8 cellular contexts compared by ENCODE assay signal in genomic region chr20:6767536-6768227, GRCh38. TPM values are rescaled to one million over a fixed set of nuclear protein-coding genes. Genes with fewer than 3 reads are reported as not detected.
DNase-seq lines count a peak whose midpoint lies in the region; ATAC-seq, FAIRE-seq and TF ChIP-seq lines count a peak whose summit lies in the region.

Gene BMP2, plus strand, starts transcription at chr20:6767686. Its CDS starts 2,441 bp downstream, at chr20:6770127.

- intact Hi-C loops in dorsolateral prefrontal cortex (cut with DNase I) (loop anchor here (5.0 to 10.0 kb wide), 3 partner anchors 327 to 1087 kb away; no protein-coding TSS in a partner anchor), HepG2 (cut with micrococcal nuclease; ENCODE audit: unreplicated experiment) (loop anchor here (2.0 to 10.0 kb wide), 3 partner anchors 185 to 1167 kb away; no protein-coding TSS in a partner anchor)

- H4K20me1 ChIP-seq in HepG2 (ENCODE audit: insufficient read depth, low read length) = no peaks in the 10 kb centered on the region

- DNase-seq in C1 segment of cervical spinal cord (lab: John Stamatoyannopoulos, UW) (peak in 8 of 14 donors; percentile 14 to 80 (median 51)), RCC 7860 (ENCODE audit: low spot score) (peak; percentile 35), dorsolateral prefrontal cortex (peak in 7 of 10 donors; percentile 40 to 79 (median 46)), HepG2 (ENCODE audit: low spot score) (no peak)
- no peak for DNase-seq in stimulated activated naive B cell treated with anti-CD40 and anti-IgM and Interleukin-4, amounts not matched to agents 10 μg/mL and 1 μg/mL and 100 μg/mL, for 72 hours
- DNase-seq in stimulated activated CD4-positive, alpha-beta T cell treated with anti-CD3 and anti-CD28 coated beads, Interleukin-4, amount 100 ng/mL, for 24 hours = no peak

- TF ChIP-seq RAD21 in HepG2 (CRISPR knock-in tag; IDR thresholded peaks at IDR 0.05) = no peak; the same call in 1 of the 2 replicates

- no peaks in the 10 kb centered on the region for H3K79me2 ChIP-seq in HepG2 (ENCODE audit: insufficient read depth, low read length)

- H3K4me3 ChIP-seq in dorsolateral prefrontal cortex = peak within 1 kb of the TSS; percentile 59 to 90 (median 75)
- H3K4me3 ChIP-seq in HepG2 (replicated peaks in 1 of 3; ENCODE audit: insufficient read depth in 1 of 3, low read depth in 2 of 3, low read length in 3 of 3) = peak within 1 kb of the TSS; percentile 48 to 65 (median 53)

- H3K27me3 Mint-ChIP-seq in stimulated activated naive B cell treated with anti-CD40 and anti-IgM and Interleukin-4, amounts not matched to agents 10 μg/mL and 1 μg/mL and 100 μg/mL, for 72 hours = peaks cover 36 to 58% of the 10 kb centered on the region in 2 donors

- peak within 1 kb of the TSS in 51 of 59 donors; percentile 23 to 88 (median 72) for H3K27ac ChIP-seq in dorsolateral prefrontal cortex
- H3K27ac ChIP-seq in HepG2 (ENCODE audit: extremely low read length, insufficient read depth, low read length) = no peak within 1 kb of the TSS

- peak within 1 kb of the TSS; percentile 86 for H3K27ac Mint-ChIP-seq in stimulated activated naive B cell treated with anti-CD40 and anti-IgM and Interleukin-4, amounts not matched to agents 10 μg/mL and 1 μg/mL and 100 μg/mL, for 72 hours

- peak within 1 kb of the TSS; percentile 81 for H3K4me2 ChIP-seq in HepG2 (ENCODE audit: low read depth, low read length)

- no peaks in the 10 kb centered on the region for H3K36me3 Mint-ChIP-seq in stimulated activated naive B cell treated with anti-CD40 and anti-IgM and Interleukin-4, amounts not matched to agents 10 μg/mL and 1 μg/mL and 100 μg/mL, for 72 hours

- CTCF ChIA-PET in HepG2 (lab: Yijun Ruan, JAX; ENCODE audit: low intra/inter-chr PET ratio, low total read pairs) = no interaction called here

- ATAC-seq in GM19025 (IDR thresholded peaks at IDR 0.05; ENCODE audit: low read depth, unreplicated experiment) (peak; percentile 79), HG03457 (IDR thresholded peaks at IDR 0.05; ENCODE audit: unreplicated experiment) (peak; percentile 60), HepG2 (peak; percentile 89)
- ATAC-seq in stimulated activated naive B cell treated with anti-CD40 and anti-IgM and Interleukin-4, amounts not matched to agents 10 μg/mL and 1 μg/mL and 100 μg/mL, for 72 hours (replicated peaks) = peak; percentile 64 to 77

- POLR2A ChIA-PET in HepG2 (lab: Yijun Ruan, JAX) = no interaction called here

- in situ Hi-C loops in HepG2 (cut with HindIII; ENCODE audit: extremely low pct_ligation_motif_present, low pct_unique_long_range_greater_than_20kb) = no loop called here

- no peaks in the 10 kb centered on the region for H3K36me3 ChIP-seq in HepG2 (replicated peaks in 1 of 2; ENCODE audit: control insufficient read depth in 1 of 2, insufficient read depth in 2 of 2, low read length in 2 of 2)

- H3K9me3 ChIP-seq in HepG2 (ENCODE audit: low read length) = no peaks in the 10 kb centered on the region

- TF ChIP-seq EP300 in HepG2 (IDR thresholded peaks at IDR 0.05; ENCODE audit: low read depth in 2 of 2, low read length in 2 of 2) (no peak), HepG2 (CRISPR knock-in tag; IDR thresholded peaks at IDR 0.05; ENCODE audit: borderline replicate concordance) (no peak)

- no peak for TF ChIP-seq POLR2A in HepG2 (IDR thresholded peaks at IDR 0.05; ENCODE audit: insufficient read depth in 1 of 2, low read depth in 2 of 2, low read length in 2 of 2)

- TF ChIP-seq CTCF in dorsolateral prefrontal cortex (IDR thresholded peaks at IDR 0.05 in 54 of 56, conservative IDR thresholded peaks at IDR 0.05 in 2 of 56; ENCODE audit: low read depth in 1 of 56, partially characterized antibody in 56 of 56) = peak in 16 of 56 donors; percentile 1 to 23 (median 12)
- TF ChIP-seq CTCF in HepG2 (CRISPR knock-in tag; IDR thresholded peaks at IDR 0.05) = peak; percentile 28; the same call in 1 of the 2 replicates

- FAIRE-seq in RCC 7860 (lab: Jason Lieb, UNC) = no peak
- no peak for FAIRE-seq in HepG2 (lab: Jason Lieb, UNC)

- no peaks in the 10 kb centered on the region for H3K4me1 ChIP-seq in HepG2 (ENCODE audit: insufficient read depth, low read length)

- H3K27me3 ChIP-seq in dorsolateral prefrontal cortex (peaks cover 0 to 3% (median 0%) of the 10 kb centered on the region in 45 donors), HepG2 (ENCODE audit: control insufficient read depth in 1 of 2, insufficient read depth in 2 of 2, low read length in 2 of 2) (peaks cover 11 to 30% of the 10 kb centered on the region in 2 experiments; a peak in 4 of 5 replicates)

- H3K4me3 Mint-ChIP-seq in stimulated activated naive B cell treated with anti-CD40 and anti-IgM and Interleukin-4, amounts not matched to agents 10 μg/mL and 1 μg/mL and 100 μg/mL, for 72 hours = peak within 1 kb of the TSS; percentile 48 to 81

- 2% methylated on average over 17 of the region's 112 CpGs for WGBS in HepG2 (ENCODE audit: low lambda C conversion rate)

- peaks cover 10 to 18% of the 10 kb centered on the region in 2 donors for H3K4me1 Mint-ChIP-seq in stimulated activated naive B cell treated with anti-CD40 and anti-IgM and Interleukin-4, amounts not matched to agents 10 μg/mL and 1 μg/mL and 100 μg/mL, for 72 hours

- no peak within 1 kb of the TSS for H3K9ac ChIP-seq in HepG2 (ENCODE audit: insufficient read depth, low read depth, low read length)

- H2AFZ ChIP-seq in HepG2 (ENCODE audit: low read length) = no peak within 1 kb of the TSS

- no peaks in the 10 kb centered on the region for H3K9me3 Mint-ChIP-seq in stimulated activated naive B cell treated with anti-CD40 and anti-IgM and Interleukin-4, amounts not matched to agents 10 μg/mL and 1 μg/mL and 100 μg/mL, for 72 hours

- no TSS peak for BruUV-seq in HepG2 (replicated peaks; lab: Mats Ljungman, UMichigan)

TF ChIP-seq in HepG2, 621 proteins besides CTCF, POLR2A, EP300 and RAD21 (continues in another document):
- TF ChIP-seq ZNF326 (CRISPR knock-in tag; IDR thresholded peaks at IDR 0.05; ENCODE audit: borderline replicate concordance) (no peak), GLMP (CRISPR knock-in tag; IDR thresholded peaks at IDR 0.05; ENCODE audit: borderline replicate concordance) (no peak), ZNF577 (CRISPR knock-in tag; IDR thresholded peaks at IDR 0.05; ENCODE audit: borderline replicate concordance, low read depth) (no peak), ZNF768 (CRISPR knock-in tag; IDR thresholded peaks at IDR 0.05) (no peak), IKZF5 (CRISPR knock-in tag; IDR thresholded peaks at IDR 0.05) (no peak), ELF3 (CRISPR knock-in tag; IDR thresholded peaks at IDR 0.05) (no peak), HNRNPK (IDR thresholded peaks at IDR 0.05; ENCODE audit: low read depth, low read length, poor library complexity, severe bottlenecking) (no peak), SRSF4 (IDR thresholded peaks at IDR 0.05; ENCODE audit: low read depth, low read length, poor library complexity, severe bottlenecking) (no peak), MEIS2 (CRISPR knock-in tag; IDR thresholded peaks at IDR 0.05) (0 out of 2 replicates have a peak, but pooled peaks have one; percentile 35), RBM39 (IDR thresholded peaks at IDR 0.05; ENCODE audit: low read depth, low read length, poor library complexity, severe bottlenecking) (no peak), NR2F2 (IDR thresholded peaks at IDR 0.05; ENCODE audit: borderline replicate concordance, low read depth) (no peak), NFATC3 (CRISPR knock-in tag; IDR thresholded peaks at IDR 0.05) (no peak)

RNA-seq across cellular contexts. Expression of gene BMP2, which starts in this region (rescaled TPM):
- total RNA-seq in dorsolateral prefrontal cortex = 1 to 10 TPM; 1.6 to 8.8 (median 3.1) TPM
- total RNA-seq in HepG2 (2016; rRNA removed; fragmentation: Illumina TruSeq; extraction: Trizol) = 0.02 TPM in 1 of 2 replicates, not detected in the other
- total RNA-seq in HepG2 (2016; cell fraction: cytosol; rRNA removed; fragmentation: Illumina TruSeq; extraction: Trizol; ENCODE audit: low read depth) = not detected in 2 replicates
- total RNA-seq in HepG2 (2016; cell fraction: insoluble cytoplasmic fraction; rRNA removed; fragmentation: Illumina TruSeq; extraction: Trizol) = not detected in 2 replicates
- total RNA-seq in HepG2 (2016; cell fraction: membrane; rRNA removed; fragmentation: Illumina TruSeq; extraction: Trizol) = 0.03 TPM in 1 of 2 replicates, not detected in the other
- 0.09 TPM in 1 of 2 replicates, not detected in the other for total RNA-seq in HepG2 (2016; cell fraction: nucleus; rRNA removed; fragmentation: Illumina TruSeq; extraction: Trizol)
- 0.03 and 0.05 TPM in 2 replicates for polyA plus RNA-seq in HepG2 (2011; rRNA removed)
- 0.01 TPM in 1 of 2 replicates, not detected in the other for polyA plus RNA-seq in HepG2 (2011; cell fraction: cytosol; rRNA removed)
- polyA plus RNA-seq in HepG2 (2011; cell fraction: nucleus; rRNA removed) = not detected in 2 replicates
- polyA plus RNA-seq in HepG2 (2012) = 0.09 TPM in 1 of 2 replicates, not detected in the other
- polyA plus RNA-seq in HepG2 (2016; cell fraction: cytosol; fragmentation: Illumina TruSeq; extraction: Trizol; ENCODE audit: low read depth) = not detected in 2 replicates
- polyA plus RNA-seq in HepG2 (2016; cell fraction: insoluble cytoplasmic fraction; fragmentation: Illumina TruSeq; extraction: Trizol; ENCODE audit: low read depth) = not detected in 2 replicates
- polyA plus RNA-seq in HepG2 (2016; cell fraction: membrane; fragmentation: Illumina TruSeq; extraction: Trizol; ENCODE audit: low read depth) = not detected in 2 replicates
- not detected in 2 replicates for polyA plus RNA-seq in HepG2 (2016; cell fraction: nucleus; fragmentation: Illumina TruSeq; extraction: Trizol; ENCODE audit: insufficient read depth, low read depth)
- 16.1 TPM in 1 of 2 replicates, not detected in the other for polyA minus RNA-seq in HepG2 (2011; rRNA and poly(A)+ RNA removed; ENCODE audit: low replicate concordance)
- polyA minus RNA-seq in HepG2 (2011; cell fraction: cytosol; rRNA and poly(A)+ RNA removed) = 0.18 TPM in 1 of 2 replicates, not detected in the other
- polyA minus RNA-seq in HepG2 (2011; cell fraction: nucleus; rRNA and poly(A)+ RNA removed) = 0.12 TPM in 1 of 2 replicates, not detected in the other

Comparison
In these comparisons a context has a peak if more than half of its experiments do, and no peak if none do; other contexts are left out.
1. DNase-seq: peak in C1 segment of cervical spinal cord (8 of 14), RCC 7860 (single experiment) and dorsolateral prefrontal cortex (7 of 10); none in HepG2 (single experiment), stimulated activated naive B cell treated with anti-CD40 and anti-IgM and Interleukin-4, amounts not matched to agents 10 μg/mL and 1 μg/mL and 100 μg/mL, for 72 hours (single experiment) and stimulated activated CD4-positive, alpha-beta T cell treated with anti-CD3 and anti-CD28 coated beads, Interleukin-4, amount 100 ng/mL, for 24 hours (single experiment).
2. Peak in every context shown above with its lines, with median percentiles within 50 percentile points of each other: ATAC-seq.